27 cellular contexts compared by ENCODE assay signal in genomic region chr16:52742608-52743007, GRCh38.
"Had no signal": no experiment of that assay in that cellular context is flagged by ENCODE, and none has a peak within 500 bp of the region (broad histone marks: within the 10 kb centered on the region; RNA-seq: fewer than 3 reads in every experiment).

No MANE protein-coding gene starts in this region.

- H3K9me3 ChIP-seq: colonic mucosa, esophagus squamous epithelium, gastrocnemius medialis, gastroesophageal sphincter had no signal

- DNase-seq: colonic mucosa; cortex of kidney; dermis blood vessel endothelial cell; dorsolateral prefrontal cortex; effector CD4-positive, alpha-beta T cell; effector CD8-positive, alpha-beta T cell; effector memory CD4-positive, alpha-beta T cell; effector memory CD8-positive, alpha-beta T cell; endodermal cell; erythroblast; esophagus squamous epithelium; foreskin fibroblast; foreskin keratinocyte; foreskin melanocyte; gastrocnemius medialis; heart left ventricle; heart right ventricle had no signal

- ATAC-seq: effector memory CD8-positive, alpha-beta T cell; esophagus mucosa; foreskin keratinocyte; gastrocnemius medialis; gastroesophageal sphincter; heart left ventricle; heart right ventricle had no signal

- H3K27me3 ChIP-seq: colonic mucosa, foreskin keratinocyte, gastrocnemius medialis, heart left ventricle had no signal

- H3K9me3 Mint-ChIP-seq: dendritic cell treated with granulocyte-macrophage colony-stimulating factor and Interleukin-4, amounts not matched to agents 40 ng/mL and 50 ng/mL, for 4 days had no signal

- H3K27ac Mint-ChIP-seq: dendritic cell treated with granulocyte-macrophage colony-stimulating factor and Interleukin-4, amounts not matched to agents 40 ng/mL and 50 ng/mL, for 4 days; effector memory CD8-positive, alpha-beta T cell; endodermal cell had no signal

- H3K27ac ChIP-seq: colonic mucosa, coronary artery, dorsolateral prefrontal cortex, epithelial cell of prostate, esophagus muscularis mucosa, esophagus squamous epithelium, foreskin keratinocyte, gastrocnemius medialis, gastroesophageal sphincter, heart left ventricle, heart right ventricle had no signal

- FAIRE-seq: colon, endometrium, endothelial cell of umbilical vein, frontal cortex had no signal

- H3K4me3 ChIP-seq: colonic mucosa, coronary artery, dorsolateral prefrontal cortex, esophagus muscularis mucosa, esophagus squamous epithelium, gastrocnemius medialis, gastroesophageal sphincter, heart left ventricle, heart right ventricle had no signal

- H3K4me1 ChIP-seq: colonic mucosa, esophagus muscularis mucosa, esophagus squamous epithelium, foreskin keratinocyte, gastrocnemius medialis, gastroesophageal sphincter, heart left ventricle, heart right ventricle had no signal

- H3K4me3 Mint-ChIP-seq: dendritic cell treated with granulocyte-macrophage colony-stimulating factor and Interleukin-4, amounts not matched to agents 40 ng/mL and 50 ng/mL, for 4 days; effector memory CD8-positive, alpha-beta T cell; endodermal cell had no signal

- H3K36me3 ChIP-seq: colonic mucosa, esophagus muscularis mucosa, esophagus squamous epithelium, gastrocnemius medialis, gastroesophageal sphincter, heart left ventricle, heart right ventricle had no signal

- H3K27me3 Mint-ChIP-seq: effector memory CD8-positive, alpha-beta T cell had no signal
